ENCODE assay signal across 3 cellular contexts in genomic region chr9:101540069-101540468, GRCh38.
A peak's percentile ranks its signal among the peaks of the same experiment; 100 is the strongest.
TF ChIP-seq lines count a peak whose summit lies in the region.

No MANE protein-coding gene starts in this region.

TF ChIP-seq in A549, 52 proteins besides CTCF, POLR2A, EP300 and RAD21:
- TF ChIP-seq NPAS2 (CRISPR knock-in tag; IDR thresholded peaks at IDR 0.05; ENCODE audit: borderline replicate concordance) (no peak), MAFK (IDR thresholded peaks at IDR 0.05; ENCODE audit: partially characterized antibody) (peak; percentile 83), HOXA7 (CRISPR knock-in tag; IDR thresholded peaks at IDR 0.05) (no peak), FOSL2 (IDR thresholded peaks at IDR 0.05) (no peak), FOSL2 (CRISPR knock-in tag; IDR thresholded peaks at IDR 0.05) (no peak), RFX5 (IDR thresholded peaks at IDR 0.05) (no peak)

TF ChIP-seq in K562, 482 proteins besides CTCF, POLR2A, EP300 and RAD21:
- TF ChIP-seq EZH2 (IDR thresholded peaks at IDR 0.05; ENCODE audit: borderline replicate concordance, low read depth, low read length) = no peak
- peak; percentile 23; the same call in 1 of the 2 replicates for TF ChIP-seq MAFK (IDR thresholded peaks at IDR 0.05; ENCODE audit: low read length)
- TF ChIP-seq MAFF (IDR thresholded peaks at IDR 0.05; ENCODE audit: low read length) = peak; percentile 50; the same call in 1 of the 2 replicates
- no peak for TF ChIP-seq ZKSCAN1 (IDR thresholded peaks at IDR 0.05; ENCODE audit: low read depth, low read length)
- TF ChIP-seq RBM22 (IDR thresholded peaks at IDR 0.05; ENCODE audit: low read depth, low read length, poor library complexity, severe bottlenecking) = no peak
- TF ChIP-seq SNRNP70 (optimal IDR thresholded peaks at IDR 0.05; ENCODE audit: low read depth, low read length) = no peak
- TF ChIP-seq LARP7 (IDR thresholded peaks at IDR 0.05) = no peak
- TF ChIP-seq ZNF707 (CRISPR knock-in tag; conservative IDR thresholded peaks at IDR 0.05) = no peak
- no peak for TF ChIP-seq ZBTB9 (CRISPR knock-in tag; IDR thresholded peaks at IDR 0.05)
- TF ChIP-seq C11orf30 (IDR thresholded peaks at IDR 0.05; ENCODE audit: low read depth) = peak; percentile 47; the same call in 1 of the 2 replicates
- no peak for TF ChIP-seq SRSF9 (IDR thresholded peaks at IDR 0.05; ENCODE audit: borderline replicate concordance, low read depth, low read length)

TF ChIP-seq in HepG2, 621 proteins besides CTCF, POLR2A, EP300 and RAD21:
- TF ChIP-seq ARID4A (CRISPR knock-in tag; IDR thresholded peaks at IDR 0.05; ENCODE audit: borderline replicate concordance) = no peak
- TF ChIP-seq PTBP1 (IDR thresholded peaks at IDR 0.05; ENCODE audit: low read depth, low read length, poor library complexity, severe bottlenecking) = no peak
- TF ChIP-seq TFDP1 (CRISPR knock-in tag; IDR thresholded peaks at IDR 0.05; ENCODE audit: borderline replicate concordance) = no peak
- no peak for TF ChIP-seq ZBTB44 (CRISPR knock-in tag; IDR thresholded peaks at IDR 0.05)
- no peak for TF ChIP-seq RFX3 (CRISPR knock-in tag; IDR thresholded peaks at IDR 0.05)
- TF ChIP-seq ONECUT2 (CRISPR knock-in tag; IDR thresholded peaks at IDR 0.05) = no peak
- TF ChIP-seq ATF2 (CRISPR knock-in tag; IDR thresholded peaks at IDR 0.05) = no peak
- TF ChIP-seq MAFF (IDR thresholded peaks at IDR 0.05; ENCODE audit: low read depth, low read length) = peak; percentile 77
- no peak for TF ChIP-seq THAP8 (CRISPR knock-in tag; IDR thresholded peaks at IDR 0.05; ENCODE audit: borderline replicate concordance)
- TF ChIP-seq MAFK (conservative IDR thresholded peaks at IDR 0.05 in 1 of 2, IDR thresholded peaks at IDR 0.05 in 1 of 2; ENCODE audit: low read length in 2 of 2) = peak; percentile 71 to 85
- no peak for TF ChIP-seq GATAD2A (CRISPR knock-in tag; IDR thresholded peaks at IDR 0.05)
- TF ChIP-seq TCF7L2 (IDR thresholded peaks at IDR 0.05; ENCODE audit: low read depth, low read length) = no peak
